ENCODE assay signal across 14 cellular contexts in the genomic region with DNA sequence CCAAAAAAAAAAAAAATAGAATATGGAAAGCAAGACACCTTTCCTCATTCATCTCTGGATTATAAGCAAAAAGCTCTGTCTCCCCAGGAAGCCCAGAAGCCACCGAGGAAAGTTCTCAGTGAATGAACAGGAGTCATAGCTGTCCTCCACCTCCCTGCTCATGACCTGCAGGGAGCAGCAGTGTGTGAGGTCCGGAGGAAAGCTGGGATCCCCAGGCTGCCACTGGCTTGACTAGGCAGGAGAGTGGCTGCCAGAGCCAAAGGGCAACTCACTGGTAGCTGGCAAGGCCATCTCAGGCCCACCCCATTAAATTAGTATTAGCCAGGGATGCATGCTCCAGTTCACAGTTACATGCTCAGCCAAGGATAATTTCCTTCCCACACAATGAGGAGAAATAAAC.
DNase-seq lines count a peak whose midpoint lies in the region; ATAC-seq, FAIRE-seq and TF ChIP-seq lines count a peak whose summit lies in the region.
"Had no signal": no experiment of that assay in that cellular context is flagged by ENCODE, and none has a peak within 500 bp of the region (broad histone marks: within the 10 kb centered on the region; RNA-seq: fewer than 3 reads in every experiment).

No MANE protein-coding gene starts in this region.

- H3K36me3 ChIP-seq in HCT116 (ENCODE audit: control insufficient read depth in 1 of 2, insufficient read depth in 2 of 2, low read length in 2 of 2) (no peaks in the 10 kb centered on the region), K562 (ENCODE audit: control insufficient read depth, insufficient read depth, low read length) (no peaks in the 10 kb centered on the region), Karpas-422 (ENCODE audit: insufficient read depth, low read length) (no peaks in the 10 kb centered on the region), PC-9 (ENCODE audit: low read depth) (no peaks in the 10 kb centered on the region)
- H3K36me3 ChIP-seq: lower lobe of right lung had no signal

- H3K4me1 Mint-ChIP-seq in activated CD8-positive, alpha-beta T cell treated with anti-CD3 and anti-CD28 coated beads, Interleukin-2, amount 10 ng/mL, durations not matched to agents 7 days and 5 days (ENCODE audit: low read depth), result no peaks in the 10 kb centered on the region

- FAIRE-seq in K562 (lab: Jason Lieb, UNC), result no peak

- H3K9me1 ChIP-seq in K562 (ENCODE audit: control insufficient read depth, insufficient read depth, low read length), result no peaks in the 10 kb centered on the region

- TF ChIP-seq EP300 in K562 (IDR thresholded peaks at IDR 0.05; ENCODE audit: low read length), result no peak

- ATAC-seq in HCT116, result peak; percentile 84
- peak; percentile 86 for ATAC-seq in K562
- no peak for ATAC-seq in activated CD8-positive, alpha-beta T cell treated with anti-CD3 and anti-CD28 coated beads, Interleukin-2, amount 10 ng/mL, durations not matched to agents 7 days and 5 days
- ATAC-seq in HG03469 (IDR thresholded peaks at IDR 0.05; ENCODE audit: unreplicated experiment), result no peak
- ATAC-seq: lower lobe of right lung had no signal

- intact Hi-C loops in HCT116 (cut with micrococcal nuclease), result no loop called here
- intact Hi-C loops in K562 (cut with micrococcal nuclease), result loop anchor here (1.0 kb wide), 1 partner anchor 107 kb away; no protein-coding TSS in a partner anchor
- intact Hi-C loops in PC-9 (cut with micrococcal nuclease; ENCODE audit: unreplicated experiment), result no loop called here

- 0% methylated on average over 2 of the region's 2 CpGs for WGBS in K562 (ENCODE audit: insufficient coverage, low coverage, missing lambda C conversion rate)

- H3K79me2 ChIP-seq in HCT116 (ENCODE audit: insufficient read depth, low read length) (no peaks in the 10 kb centered on the region), K562 (ENCODE audit: control insufficient read depth, insufficient read depth, low read length) (no peaks in the 10 kb centered on the region), Karpas-422 (ENCODE audit: low read length) (no peaks in the 10 kb centered on the region), PC-9 (ENCODE audit: low read depth) (no peaks in the 10 kb centered on the region)

- H3K9me3 ChIP-seq in HCT116 (ENCODE audit: control insufficient read depth in 1 of 2, insufficient read depth in 1 of 2, low read depth in 1 of 2, low read length in 2 of 2) (no peaks in the 10 kb centered on the region), K562 (replicated peaks; ENCODE audit: control insufficient read depth, insufficient read depth, low read depth, low read length) (no peaks in the 10 kb centered on the region), Karpas-422 (ENCODE audit: low read length) (no peaks in the 10 kb centered on the region), PC-9 (ENCODE audit: insufficient read depth, low read depth) (no peaks in the 10 kb centered on the region)
- H3K9me3 ChIP-seq: lower lobe of right lung had no signal

- TF ChIP-seq POLR2A in HCT116 (IDR thresholded peaks at IDR 0.05; ENCODE audit: borderline replicate concordance, extremely low read depth, insufficient read depth, insufficient read length) (no peak), K562 (conservative IDR thresholded peaks at IDR 0.05) (no peak)

- H3K9me2 ChIP-seq in HCT116 (ENCODE audit: insufficient read depth) (no peaks in the 10 kb centered on the region), Karpas-422 (replicated peaks; ENCODE audit: insufficient read depth, low read length) (no peaks in the 10 kb centered on the region), PC-9 (ENCODE audit: insufficient read depth) (no peaks in the 10 kb centered on the region)

- in situ Hi-C loops in K562 (cut with MboI), result no loop called here

- H3K4me3 ChIP-seq in HCT116 (replicated peaks in 1 of 2; ENCODE audit: low read depth in 1 of 2, low read length in 2 of 2) (no peak overlapping the region), K562 (no peak overlapping the region), Karpas-422 (ENCODE audit: low read length) (no peak overlapping the region), PC-9 (no peak overlapping the region)
- H3K4me3 ChIP-seq: lower lobe of right lung had no signal

- no peak overlapping the region for H3K27ac ChIP-seq in HCT116 (ENCODE audit: low read depth, low read length)
- no peak overlapping the region for H3K27ac ChIP-seq in K562 (ENCODE audit: extremely low read depth, low read depth, low read length)
- no peak overlapping the region for H3K27ac ChIP-seq in Karpas-422 (ENCODE audit: low read length)
- H3K27ac ChIP-seq in PC-9, result no peak overlapping the region
- H3K27ac ChIP-seq: lower lobe of right lung had no signal

- H3K9ac ChIP-seq in HCT116 (ENCODE audit: low read length) (no peak overlapping the region), K562 (ENCODE audit: insufficient read depth in 1 of 2, low read depth in 2 of 2, low read length in 2 of 2) (no peak overlapping the region), Karpas-422 (ENCODE audit: low read length) (no peak overlapping the region)

- POLR2A ChIA-PET in HCT116 (lab: Charles Lee) (no interaction called here), K562 (lab: Yijun Ruan, JAX) (no interaction called here), PC-9 (lab: Charles Lee; ENCODE audit: unreplicated experiment) (no interaction called here)
- POLR2A ChIA-PET in activated CD8-positive, alpha-beta T cell treated with anti-CD3 and anti-CD28 coated beads, Interleukin-2, amount 10 ng/mL, durations not matched to agents 7 days and 5 days (lab: Charles Lee), result no interaction called here

- H3K4me1 ChIP-seq in HCT116 (ENCODE audit: control insufficient read depth in 1 of 2, insufficient read depth in 2 of 2, low read length in 2 of 2), result no peaks in the 10 kb centered on the region
- no peaks in the 10 kb centered on the region for H3K4me1 ChIP-seq in K562 (replicated peaks in 1 of 2; ENCODE audit: control insufficient read depth in 2 of 2, insufficient read depth in 2 of 2, low read length in 2 of 2)
- no peaks in the 10 kb centered on the region for H3K4me1 ChIP-seq in Karpas-422 (ENCODE audit: low read length)
- H3K4me1 ChIP-seq in PC-9 (replicated peaks; ENCODE audit: insufficient read depth), result no peaks in the 10 kb centered on the region
- H3K4me1 ChIP-seq: lower lobe of right lung had no signal

- DNase-seq in AG08395 (ENCODE audit: low spot score) (peak; percentile 8), HCT116 (ENCODE audit: low read depth, low spot score) (no peak), K562 (ENCODE audit: extremely low read depth in 1 of 4, low spot score in 3 of 4) (peak in 1 of 4 experiments; percentile 21), left kidney (ENCODE audit: low read depth, low spot score) (peak; percentile 50), Karpas-422 (no peak), PC-9 (no peak)
- no peak for DNase-seq in activated CD8-positive, alpha-beta T cell treated with anti-CD3 and anti-CD28 coated beads, Interleukin-2, amount 10 ng/mL, durations not matched to agents 7 days and 5 days
- DNase-seq: activated T-cell treated with anti-CD3 and anti-CD28 coated beads, Interleukin-2, amount 50 U/mL, for 24 hours; C1 segment of cervical spinal cord; lower lobe of right lung; NCI-H1105 treated with DMSO at 0.1 percent for 48 hours; NCI-H510A treated with DMSO at 0.1 percent for 48 hours; SHP77 treated with DMSO at 0.1 percent for 48 hours had no signal

- H4K20me1 ChIP-seq in HCT116 (ENCODE audit: insufficient read depth), result no peaks in the 10 kb centered on the region
- no peaks in the 10 kb centered on the region for H4K20me1 ChIP-seq in K562 (replicated peaks; ENCODE audit: control insufficient read depth, insufficient read depth, low read length)
- no peaks in the 10 kb centered on the region for H4K20me1 ChIP-seq in Karpas-422 (ENCODE audit: insufficient read depth, low read depth, low read length)
- H4K20me1 ChIP-seq in PC-9 (ENCODE audit: insufficient read depth), result no peaks in the 10 kb centered on the region

- no peaks in the 10 kb centered on the region for H3F3A ChIP-seq in PC-9 (ENCODE audit: insufficient read depth, low read depth)

- TF ChIP-seq CTCF in HCT116 (IDR thresholded peaks at IDR 0.05 in 2 of 3, conservative IDR thresholded peaks at IDR 0.05 in 1 of 3; ENCODE audit: borderline replicate concordance in 1 of 3, insufficient read depth in 1 of 3, low read depth in 2 of 3, low read length in 2 of 3) (peak in 2 of 3 experiments; percentile 15 to 27; a peak in 1 of 6 replicates), K562 (IDR thresholded peaks at IDR 0.05 in 2 of 3, conservative IDR thresholded peaks at IDR 0.05 in 1 of 3; ENCODE audit: insufficient read depth in 2 of 3, low read depth in 1 of 3, low read length in 3 of 3) (peak; percentile 10 to 41 (median 21); a peak in 2 of 6 replicates), PC-9 (conservative IDR thresholded peaks at IDR 0.05) (no peak)

- TF ChIP-seq RAD21 in HCT116 (IDR thresholded peaks at IDR 0.05; ENCODE audit: low read depth), result peak; percentile 40; the same call in 1 of the 2 replicates
- TF ChIP-seq RAD21 in K562 (CRISPR knock-in tag; conservative IDR thresholded peaks at IDR 0.05 in 1 of 2, IDR thresholded peaks at IDR 0.05 in 1 of 2), result peak in 1 of 2 experiments; percentile 46; a peak in 2 of 4 replicates

- H2AFZ ChIP-seq in HCT116 (ENCODE audit: low read depth, low read length, poor library complexity, severe bottlenecking) (no peak overlapping the region), K562 (ENCODE audit: low read depth, low read length) (no peak overlapping the region), Karpas-422 (ENCODE audit: low read length) (no peak overlapping the region), PC-9 (no peak overlapping the region)

- H3K27ac Mint-ChIP-seq in activated CD8-positive, alpha-beta T cell treated with anti-CD3 and anti-CD28 coated beads, Interleukin-2, amount 10 ng/mL, durations not matched to agents 7 days and 5 days, result no peak overlapping the region
- H3K27ac Mint-ChIP-seq: activated T-cell treated with anti-CD3 and anti-CD28 coated beads, Interleukin-2, amount 50 U/mL, for 24 hours had no signal

- CTCF ChIA-PET in HCT116 (lab: Charles Lee) (no interaction called here), K562 (lab: Yijun Ruan, JAX; ENCODE audit: low intra/inter-chr PET ratio) (no interaction called here), PC-9 (lab: Charles Lee) (no interaction called here)
- CTCF ChIA-PET in activated CD8-positive, alpha-beta T cell treated with anti-CD3 and anti-CD28 coated beads, Interleukin-2, amount 10 ng/mL, durations not matched to agents 7 days and 5 days (lab: Charles Lee), result no interaction called here

- no peaks in the 10 kb centered on the region for H3K27me3 Mint-ChIP-seq in activated CD8-positive, alpha-beta T cell treated with anti-CD3 and anti-CD28 coated beads, Interleukin-2, amount 10 ng/mL, durations not matched to agents 7 days and 5 days (ENCODE audit: low read depth)
- H3K27me3 Mint-ChIP-seq: activated T-cell treated with anti-CD3 and anti-CD28 coated beads, Interleukin-2, amount 50 U/mL, for 24 hours had no signal

- peaks cover 5% of the 10 kb centered on the region for H3K9me3 Mint-ChIP-seq in activated CD8-positive, alpha-beta T cell treated with anti-CD3 and anti-CD28 coated beads, Interleukin-2, amount 10 ng/mL, durations not matched to agents 7 days and 5 days (ENCODE audit: insufficient read depth)

- H3K27me3 ChIP-seq in HCT116 (ENCODE audit: insufficient read depth, low read length) (no peaks in the 10 kb centered on the region), K562 (ENCODE audit: control insufficient read depth in 2 of 2, insufficient read depth in 2 of 2, low read length in 2 of 2) (no peaks in the 10 kb centered on the region), Karpas-422 (ENCODE audit: low read length) (no peaks in the 10 kb centered on the region), PC-9 (ENCODE audit: insufficient read depth, low read depth) (no peaks in the 10 kb centered on the region)

- peaks cover 2% of the 10 kb centered on the region for H3K36me3 Mint-ChIP-seq in activated CD8-positive, alpha-beta T cell treated with anti-CD3 and anti-CD28 coated beads, Interleukin-2, amount 10 ng/mL, durations not matched to agents 7 days and 5 days (ENCODE audit: low read depth)

- BruUV-seq in HCT116 (replicated peaks; lab: Mats Ljungman, UMichigan) (no TSS peak), K562 (replicated peaks; lab: Mats Ljungman, UMichigan) (no TSS peak), PC-9 (replicated peaks; lab: Mats Ljungman, UMichigan) (no TSS peak)

- no peak overlapping the region for H3K4me3 Mint-ChIP-seq in activated CD8-positive, alpha-beta T cell treated with anti-CD3 and anti-CD28 coated beads, Interleukin-2, amount 10 ng/mL, durations not matched to agents 7 days and 5 days
- H3K4me3 Mint-ChIP-seq: activated T-cell treated with anti-CD3 and anti-CD28 coated beads, Interleukin-2, amount 50 U/mL, for 24 hours had no signal

- RAD21 ChIA-PET in HCT116 (lab: Charles Lee; ENCODE audit: low non-redundant PET in 1 of 2, low total read pairs in 2 of 2, uncharacterized antibody in 2 of 2, unreplicated experiment in 2 of 2), result no interaction called here

- H3K4me2 ChIP-seq in HCT116 (ENCODE audit: low read length) (no peak overlapping the region), K562 (ENCODE audit: insufficient read depth, low read length) (no peak overlapping the region), Karpas-422 (ENCODE audit: low read depth, low read length, poor library complexity, severe bottlenecking) (no peak overlapping the region), PC-9 (no peak overlapping the region)

Comparison
In these comparisons a context has a peak if more than half of its experiments do, and no peak if none do; other contexts are left out.
1. DNase-seq: peak in AG08395 (single experiment) and left kidney (single experiment); none in HCT116 (single experiment), Karpas-422 (single experiment), activated CD8-positive, alpha-beta T cell treated with anti-CD3 and anti-CD28 coated beads, Interleukin-2, amount 10 ng/mL, durations not matched to agents 7 days and 5 days (single experiment) and PC-9 (0 of 2).
2. ATAC-seq: peak in HCT116 (single experiment) and K562 (single experiment); none in activated CD8-positive, alpha-beta T cell treated with anti-CD3 and anti-CD28 coated beads, Interleukin-2, amount 10 ng/mL, durations not matched to agents 7 days and 5 days (single experiment) and HG03469 (single experiment).